1 cellular context compared by ENCODE assay signal in the genomic region with DNA sequence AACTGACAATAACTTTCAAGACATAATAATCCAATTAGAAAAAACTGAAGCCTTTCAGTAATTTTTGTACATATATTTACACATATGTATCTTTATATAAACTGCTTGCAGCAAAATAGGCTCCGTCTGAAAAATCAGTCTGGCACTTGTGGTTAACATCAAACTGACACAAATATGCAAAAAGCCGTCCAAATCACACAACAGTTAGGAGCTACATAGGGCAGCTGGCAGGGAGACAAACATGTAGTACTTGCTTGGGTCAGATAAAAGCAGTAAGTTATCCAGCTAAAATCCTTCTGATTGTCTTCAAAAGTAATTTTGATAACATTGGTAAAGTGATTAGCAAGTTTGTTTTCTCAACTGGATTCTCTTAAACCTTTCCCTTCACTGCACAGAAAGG.
A peak's percentile ranks its signal among the peaks of the same experiment; 100 is the strongest.
TF ChIP-seq lines count a peak whose summit lies in the region.

No MANE protein-coding gene starts in this region.

TF ChIP-seq in SK-N-SH, 30 proteins besides CTCF, POLR2A, EP300 and RAD21 (continued from another document):
- TF ChIP-seq EZH2phosphoT487 (IDR thresholded peaks at IDR 0.05; ENCODE audit: borderline replicate concordance, low read depth) (no peak), PBX3 (IDR thresholded peaks at IDR 0.05) (peak; percentile 81), GATA2 (CRISPR knock-in tag; IDR thresholded peaks at IDR 0.05) (peak; percentile 35; the same call in 1 of the 2 replicates), POLR2AphosphoS5 (IDR thresholded peaks at IDR 0.05; ENCODE audit: low read depth, low read length) (peak; percentile 64; the same call in 1 of the 2 replicates), TCF12 (IDR thresholded peaks at IDR 0.05) (peak; percentile 84), NFIC (IDR thresholded peaks at IDR 0.05; ENCODE audit: borderline replicate concordance) (peak; percentile 65), RCOR1 (IDR thresholded peaks at IDR 0.05; ENCODE audit: low read length) (peak; percentile 73), TEAD4 (IDR thresholded peaks at IDR 0.05; ENCODE audit: borderline replicate concordance, insufficient read depth) (0 out of 2 replicates have a peak, but pooled peaks have one; percentile 20), JUND (IDR thresholded peaks at IDR 0.05) (peak; percentile 42)
